8 cellular contexts compared by ENCODE assay signal in genomic region chr3:30606301-30607031, GRCh38. TPM values are rescaled to one million over a fixed set of nuclear protein-coding genes. Genes with fewer than 3 reads are reported as not detected.
A peak's percentile ranks its signal among the peaks of the same experiment; 100 is the strongest.
DNase-seq lines count a peak whose midpoint lies in the region; TF ChIP-seq lines count a peak whose summit lies in the region.

TSS of gene TGFBR2 (plus strand) at chr3:30606601. CDS start at chr3:30606884, 283 bp downstream.

- H3K4me3 ChIP-seq in H7 (ENCODE audit: insufficient read depth, low read depth, low read length): peak within 1 kb of the TSS; percentile 83
- peak within 1 kb of the TSS; percentile 76 for H3K4me3 ChIP-seq in astrocyte of the cerebellum (ENCODE audit: low read depth, low read length)
- peak within 1 kb of the TSS; percentile 75 for H3K4me3 ChIP-seq in retinal pigment epithelial cell (ENCODE audit: low read length)

- TF ChIP-seq CTCF in astrocyte of the cerebellum (IDR thresholded peaks at IDR 0.05; ENCODE audit: low read depth, low read length, missing control alignments) (peak; percentile 1), retinal pigment epithelial cell (conservative IDR thresholded peaks at IDR 0.05; ENCODE audit: low read depth, low read length) (no peak)

- in situ Hi-C loops in astrocyte of the cerebellum (cut with HindIII; ENCODE audit: low sequenced_read_pairs): no loop called here

- peak; percentile 87 for DNase-seq in GM04503 (ENCODE audit: low read depth)
- DNase-seq in H7: peak; percentile 81
- DNase-seq in M059J (ENCODE audit: low read depth): peak; percentile 95
- DNase-seq in T1000 (lab: John Stamatoyannopoulos, UW): peak; percentile 95
- peak; percentile 93 for DNase-seq in astrocyte of the cerebellum (ENCODE audit: low read depth)
- peak; percentile 18 to 55 for DNase-seq in hippocampal formation (lab: John Stamatoyannopoulos, UW)
- peak; percentile 91 for DNase-seq in retinal pigment epithelial cell (ENCODE audit: low read depth)
- no peak for DNase-seq in cerebellar nuclear complex (lab: John Stamatoyannopoulos, UW)

- no peaks in the 10 kb centered on the region for H3K27me3 ChIP-seq in H7 (ENCODE audit: control insufficient read depth, insufficient read depth, low read length)

- H3K36me3 ChIP-seq in H7 (replicated peaks; ENCODE audit: control insufficient read depth, insufficient read depth, low read length): no peaks in the 10 kb centered on the region

RNA-seq across cellular contexts. Expression of gene TGFBR2, which starts in this region (rescaled TPM):
- total RNA-seq in H7 (2014; rRNA removed; shearing (Covaris generic)): 4.3 and 6.4 TPM in 2 replicates
- 21.2 and 27.1 TPM in 2 replicates for total RNA-seq in M059J (2014; rRNA removed; shearing (Covaris generic))

Comparison
In these comparisons a context has a peak if more than half of its experiments do, and no peak if none do; other contexts are left out.
1. DNase-seq: peak in GM04503 (single experiment), H7 (single experiment), M059J (single experiment), T1000 (single experiment), astrocyte of the cerebellum (single experiment), hippocampal formation (2 of 2) and retinal pigment epithelial cell (single experiment); none in cerebellar nuclear complex (0 of 2).
2. Peak in every context shown above with its lines, with median percentiles within 50 percentile points of each other: H3K4me3 ChIP-seq.